1 cellular context compared by ENCODE assay signal in genomic region chr6:106141441-106142237, GRCh38.
TF ChIP-seq lines count a peak whose summit lies in the region.

No MANE protein-coding gene starts in this region.

TF ChIP-seq in GM12878, 131 proteins besides CTCF, POLR2A, EP300 and RAD21 (continued from another document):
- TF ChIP-seq E4F1 (IDR thresholded peaks at IDR 0.05; ENCODE audit: borderline replicate concordance, partially characterized antibody) (no peak), RBBP5 (conservative IDR thresholded peaks at IDR 0.05) (no peak), NRF1 (conservative IDR thresholded peaks at IDR 0.05; ENCODE audit: low read depth, low read length) (no peak), ZBTB40 (IDR thresholded peaks at IDR 0.05; ENCODE audit: borderline replicate concordance) (no peak), MAX (IDR thresholded peaks at IDR 0.05; ENCODE audit: low read depth, low read length) (no peak), TCF3 (IDR thresholded peaks at IDR 0.05; ENCODE audit: borderline replicate concordance, insufficient read depth, low read depth, low read length) (0 out of 2 replicates have a peak, but pooled peaks have one; percentile 12), HCFC1 (IDR thresholded peaks at IDR 0.05; ENCODE audit: low read length) (no peak), PML (IDR thresholded peaks at IDR 0.05; ENCODE audit: low read length) (no peak), IRF3 (IDR thresholded peaks at IDR 0.05) (no peak)
TF ChIP-seq in GM12878: peak in this region for 37.
